Comparison of ENCODE assay signal across 9 cellular contexts in genomic region chr15:39323157-39323556, GRCh38.
"Had no signal": no experiment of that assay in that cellular context is flagged by ENCODE, and none has a peak within 500 bp of the region (broad histone marks: within the 10 kb centered on the region; RNA-seq: fewer than 3 reads in every experiment).

No MANE protein-coding gene starts in this region.

- H3K4me3 ChIP-seq: HAP-1, K562 had no signal

- H3K4me1 ChIP-seq: HAP-1 had no signal

- H3K9me3 ChIP-seq: HAP-1 had no signal

- FAIRE-seq: HepG2, K562 had no signal

- ATAC-seq: HCT116, HepG2, K562 had no signal

- H3K36me3 ChIP-seq: HAP-1 had no signal

- H3K4me3 Mint-ChIP-seq: HFFc6 had no signal

- DNase-seq: GOT3, H7, HFFc6, KG1 had no signal

- H3K27ac ChIP-seq: HL-60 had no signal
